In genomic region chr10:21002097-21002878, GRCh38 we compare ENCODE assay signal across 1 cellular context.
TF ChIP-seq lines count a peak whose summit lies in the region.

No MANE protein-coding gene starts in this region.

TF ChIP-seq in SK-N-SH, 30 proteins besides CTCF, POLR2A, EP300 and RAD21 (continued from another document):
- no peak for TF ChIP-seq RCOR1 (IDR thresholded peaks at IDR 0.05; ENCODE audit: low read length)
- TF ChIP-seq MXI1 (IDR thresholded peaks at IDR 0.05; ENCODE audit: low read depth, low read length) = no peak
- TF ChIP-seq TCF12 (IDR thresholded peaks at IDR 0.05) = no peak
- no peak for TF ChIP-seq RFX5 (IDR thresholded peaks at IDR 0.05; ENCODE audit: low read length)
- TF ChIP-seq FOSL2 (IDR thresholded peaks at IDR 0.05; ENCODE audit: borderline replicate concordance, low read depth) = no peak
- TF ChIP-seq EZH2phosphoT487 (IDR thresholded peaks at IDR 0.05; ENCODE audit: borderline replicate concordance, low read depth) = no peak
- no peak for TF ChIP-seq JUND (IDR thresholded peaks at IDR 0.05)
- no peak for TF ChIP-seq MAX (IDR thresholded peaks at IDR 0.05; ENCODE audit: low read depth)
- no peak for TF ChIP-seq POLR2AphosphoS5 (IDR thresholded peaks at IDR 0.05; ENCODE audit: low read depth, low read length)
- TF ChIP-seq USF1 (IDR thresholded peaks at IDR 0.05; ENCODE audit: borderline replicate concordance, low read depth) = no peak
- no peak for TF ChIP-seq NRF1 (IDR thresholded peaks at IDR 0.05; ENCODE audit: low read depth, low read length)
